1 cellular context compared by ENCODE assay signal in genomic region chr10:21533577-21534475, GRCh38.
TF ChIP-seq lines count a peak whose summit lies in the region.

MLLT10 (plus strand) TSS chr10:21534232; CDS start chr10:21534645, 413 bp downstream.

TF ChIP-seq in HepG2, 621 proteins besides CTCF, POLR2A, EP300 and RAD21 (continued from another document and continues in another):
- TF ChIP-seq, protein P1, sequence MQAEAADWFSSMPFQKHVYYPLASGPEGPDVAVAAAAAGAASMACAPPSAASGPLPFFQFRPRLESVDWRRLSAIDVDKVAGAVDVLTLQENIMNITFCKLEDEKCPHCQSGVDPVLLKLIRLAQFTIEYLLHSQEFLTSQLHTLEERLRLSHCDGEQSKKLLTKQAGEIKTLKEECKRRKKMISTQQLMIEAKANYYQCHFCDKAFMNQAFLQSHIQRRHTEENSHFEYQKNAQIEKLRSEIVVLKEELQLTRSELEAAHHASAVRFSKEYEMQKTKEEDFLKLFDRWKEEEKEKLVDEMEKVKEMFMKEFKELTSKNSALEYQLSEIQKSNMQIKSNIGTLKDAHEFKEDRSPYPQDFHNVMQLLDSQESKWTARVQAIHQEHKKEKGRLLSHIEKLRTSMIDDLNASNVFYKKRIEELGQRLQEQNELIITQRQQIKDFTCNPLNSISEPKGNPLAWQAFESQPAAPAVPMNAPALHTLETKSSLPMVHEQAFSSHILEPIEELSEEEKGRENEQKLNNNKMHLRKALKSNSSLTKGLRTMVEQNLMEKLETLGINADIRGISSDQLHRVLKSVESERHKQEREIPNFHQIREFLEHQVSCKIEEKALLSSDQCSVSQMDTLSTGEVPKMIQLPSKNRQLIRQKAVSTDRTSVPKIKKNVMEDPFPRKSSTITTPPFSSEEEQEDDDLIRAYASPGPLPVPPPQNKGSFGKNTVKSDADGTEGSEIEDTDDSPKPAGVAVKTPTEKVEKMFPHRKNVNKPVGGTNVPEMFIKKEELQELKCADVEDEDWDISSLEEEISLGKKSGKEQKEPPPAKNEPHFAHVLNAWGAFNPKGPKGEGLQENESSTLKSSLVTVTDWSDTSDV (CRISPR knock-in tag; IDR thresholded peaks at IDR 0.05) = no peak; the same call in 1 of the 2 replicates
- TF ChIP-seq, protein P2, sequence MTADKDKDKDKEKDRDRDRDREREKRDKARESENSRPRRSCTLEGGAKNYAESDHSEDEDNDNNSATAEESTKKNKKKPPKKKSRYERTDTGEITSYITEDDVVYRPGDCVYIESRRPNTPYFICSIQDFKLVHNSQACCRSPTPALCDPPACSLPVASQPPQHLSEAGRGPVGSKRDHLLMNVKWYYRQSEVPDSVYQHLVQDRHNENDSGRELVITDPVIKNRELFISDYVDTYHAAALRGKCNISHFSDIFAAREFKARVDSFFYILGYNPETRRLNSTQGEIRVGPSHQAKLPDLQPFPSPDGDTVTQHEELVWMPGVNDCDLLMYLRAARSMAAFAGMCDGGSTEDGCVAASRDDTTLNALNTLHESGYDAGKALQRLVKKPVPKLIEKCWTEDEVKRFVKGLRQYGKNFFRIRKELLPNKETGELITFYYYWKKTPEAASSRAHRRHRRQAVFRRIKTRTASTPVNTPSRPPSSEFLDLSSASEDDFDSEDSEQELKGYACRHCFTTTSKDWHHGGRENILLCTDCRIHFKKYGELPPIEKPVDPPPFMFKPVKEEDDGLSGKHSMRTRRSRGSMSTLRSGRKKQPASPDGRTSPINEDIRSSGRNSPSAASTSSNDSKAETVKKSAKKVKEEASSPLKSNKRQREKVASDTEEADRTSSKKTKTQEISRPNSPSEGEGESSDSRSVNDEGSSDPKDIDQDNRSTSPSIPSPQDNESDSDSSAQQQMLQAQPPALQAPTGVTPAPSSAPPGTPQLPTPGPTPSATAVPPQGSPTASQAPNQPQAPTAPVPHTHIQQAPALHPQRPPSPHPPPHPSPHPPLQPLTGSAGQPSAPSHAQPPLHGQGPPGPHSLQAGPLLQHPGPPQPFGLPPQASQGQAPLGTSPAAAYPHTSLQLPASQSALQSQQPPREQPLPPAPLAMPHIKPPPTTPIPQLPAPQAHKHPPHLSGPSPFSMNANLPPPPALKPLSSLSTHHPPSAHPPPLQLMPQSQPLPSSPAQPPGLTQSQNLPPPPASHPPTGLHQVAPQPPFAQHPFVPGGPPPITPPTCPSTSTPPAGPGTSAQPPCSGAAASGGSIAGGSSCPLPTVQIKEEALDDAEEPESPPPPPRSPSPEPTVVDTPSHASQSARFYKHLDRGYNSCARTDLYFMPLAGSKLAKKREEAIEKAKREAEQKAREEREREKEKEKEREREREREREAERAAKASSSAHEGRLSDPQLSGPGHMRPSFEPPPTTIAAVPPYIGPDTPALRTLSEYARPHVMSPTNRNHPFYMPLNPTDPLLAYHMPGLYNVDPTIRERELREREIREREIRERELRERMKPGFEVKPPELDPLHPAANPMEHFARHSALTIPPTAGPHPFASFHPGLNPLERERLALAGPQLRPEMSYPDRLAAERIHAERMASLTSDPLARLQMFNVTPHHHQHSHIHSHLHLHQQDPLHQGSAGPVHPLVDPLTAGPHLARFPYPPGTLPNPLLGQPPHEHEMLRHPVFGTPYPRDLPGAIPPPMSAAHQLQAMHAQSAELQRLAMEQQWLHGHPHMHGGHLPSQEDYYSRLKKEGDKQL (CRISPR knock-in tag; IDR thresholded peaks at IDR 0.05; ENCODE audit: low read depth) = peak; percentile 42; the same call in 1 of the 2 replicates
- TF ChIP-seq ZNF737 (CRISPR knock-in tag; IDR thresholded peaks at IDR 0.05; ENCODE audit: borderline replicate concordance) (no peak), ZFP91 (CRISPR knock-in tag; IDR thresholded peaks at IDR 0.05; ENCODE audit: borderline replicate concordance) (peak; percentile 58; the same call in 1 of the 2 replicates), SNAPC4 (CRISPR knock-in tag; IDR thresholded peaks at IDR 0.05) (no peak; the same call in 1 of the 2 replicates), PREB (CRISPR knock-in tag; IDR thresholded peaks at IDR 0.05) (no peak), ZNF761 (CRISPR knock-in tag; conservative IDR thresholded peaks at IDR 0.05) (no peak; the same call in none of the 2 replicates), ZNF138 (CRISPR knock-in tag; IDR thresholded peaks at IDR 0.05; ENCODE audit: low read depth) (peak; percentile 65; the same call in 1 of the 2 replicates), RCOR2 (CRISPR knock-in tag; IDR thresholded peaks at IDR 0.05) (0 out of 2 replicates have a peak, but pooled peaks have one; percentile 48), ZHX1 (CRISPR knock-in tag; IDR thresholded peaks at IDR 0.05; ENCODE audit: low read depth) (no peak; the same call in 1 of the 2 replicates), ZNF747 (CRISPR knock-in tag; IDR thresholded peaks at IDR 0.05; ENCODE audit: borderline replicate concordance) (peak; percentile 84), ZNF501 (CRISPR knock-in tag; IDR thresholded peaks at IDR 0.05) (peak; percentile 83; the same call in 1 of the 2 replicates), KMT2A (CRISPR knock-in tag; IDR thresholded peaks at IDR 0.05) (peak; percentile 96), GRHL1 (CRISPR knock-in tag; conservative IDR thresholded peaks at IDR 0.05) (no peak), SETDB1 (CRISPR knock-in tag; IDR thresholded peaks at IDR 0.05; ENCODE audit: borderline replicate concordance) (no peak), NCOA1 (CRISPR knock-in tag; IDR thresholded peaks at IDR 0.05) (no peak), AGO2 (optimal IDR thresholded peaks at IDR 0.05; ENCODE audit: low read depth, low read length) (peak; percentile 92), ZBTB21 (CRISPR knock-in tag; IDR thresholded peaks at IDR 0.05) (no peak), ZNF180 (CRISPR knock-in tag; IDR thresholded peaks at IDR 0.05; ENCODE audit: borderline replicate concordance, low read depth) (peak; percentile 83; the same call in 1 of the 2 replicates), ZNF678 (CRISPR knock-in tag; IDR thresholded peaks at IDR 0.05) (peak; percentile 56), CBX5 (CRISPR knock-in tag; IDR thresholded peaks at IDR 0.05; ENCODE audit: borderline replicate concordance) (no peak; the same call in 1 of the 2 replicates)
- TF ChIP-seq, protein P3, sequence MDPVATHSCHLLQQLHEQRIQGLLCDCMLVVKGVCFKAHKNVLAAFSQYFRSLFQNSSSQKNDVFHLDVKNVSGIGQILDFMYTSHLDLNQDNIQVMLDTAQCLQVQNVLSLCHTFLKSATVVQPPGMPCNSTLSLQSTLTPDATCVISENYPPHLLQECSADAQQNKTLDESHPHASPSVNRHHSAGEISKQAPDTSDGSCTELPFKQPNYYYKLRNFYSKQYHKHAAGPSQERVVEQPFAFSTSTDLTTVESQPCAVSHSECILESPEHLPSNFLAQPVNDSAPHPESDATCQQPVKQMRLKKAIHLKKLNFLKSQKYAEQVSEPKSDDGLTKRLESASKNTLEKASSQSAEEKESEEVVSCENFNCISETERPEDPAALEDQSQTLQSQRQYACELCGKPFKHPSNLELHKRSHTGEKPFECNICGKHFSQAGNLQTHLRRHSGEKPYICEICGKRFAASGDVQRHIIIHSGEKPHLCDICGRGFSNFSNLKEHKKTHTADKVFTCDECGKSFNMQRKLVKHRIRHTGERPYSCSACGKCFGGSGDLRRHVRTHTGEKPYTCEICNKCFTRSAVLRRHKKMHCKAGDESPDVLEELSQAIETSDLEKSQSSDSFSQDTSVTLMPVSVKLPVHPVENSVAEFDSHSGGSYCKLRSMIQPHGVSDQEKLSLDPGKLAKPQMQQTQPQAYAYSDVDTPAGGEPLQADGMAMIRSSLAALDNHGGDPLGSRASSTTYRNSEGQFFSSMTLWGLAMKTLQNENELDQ (CRISPR knock-in tag; IDR thresholded peaks at IDR 0.05; ENCODE audit: borderline replicate concordance) = no peak
- TF ChIP-seq, protein P4, sequence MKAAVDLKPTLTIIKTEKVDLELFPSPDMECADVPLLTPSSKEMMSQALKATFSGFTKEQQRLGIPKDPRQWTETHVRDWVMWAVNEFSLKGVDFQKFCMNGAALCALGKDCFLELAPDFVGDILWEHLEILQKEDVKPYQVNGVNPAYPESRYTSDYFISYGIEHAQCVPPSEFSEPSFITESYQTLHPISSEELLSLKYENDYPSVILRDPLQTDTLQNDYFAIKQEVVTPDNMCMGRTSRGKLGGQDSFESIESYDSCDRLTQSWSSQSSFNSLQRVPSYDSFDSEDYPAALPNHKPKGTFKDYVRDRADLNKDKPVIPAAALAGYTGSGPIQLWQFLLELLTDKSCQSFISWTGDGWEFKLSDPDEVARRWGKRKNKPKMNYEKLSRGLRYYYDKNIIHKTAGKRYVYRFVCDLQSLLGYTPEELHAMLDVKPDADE (CRISPR knock-in tag; IDR thresholded peaks at IDR 0.05) = no peak
- TF ChIP-seq, protein P5, sequence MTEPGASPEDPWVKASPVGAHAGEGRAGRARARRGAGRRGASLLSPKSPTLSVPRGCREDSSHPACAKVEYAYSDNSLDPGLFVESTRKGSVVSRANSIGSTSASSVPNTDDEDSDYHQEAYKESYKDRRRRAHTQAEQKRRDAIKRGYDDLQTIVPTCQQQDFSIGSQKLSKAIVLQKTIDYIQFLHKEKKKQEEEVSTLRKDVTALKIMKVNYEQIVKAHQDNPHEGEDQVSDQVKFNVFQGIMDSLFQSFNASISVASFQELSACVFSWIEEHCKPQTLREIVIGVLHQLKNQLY (CRISPR knock-in tag; IDR thresholded peaks at IDR 0.05) = 0 out of 2 replicates have a peak, but pooled peaks have one; percentile 39
